1 cellular context compared by ENCODE assay signal in genomic region chr11:64643927-64644326, GRCh38.
TF ChIP-seq lines count a peak whose summit lies in the region.

No MANE protein-coding gene starts in this region.

TF ChIP-seq in SK-N-SH, 30 proteins besides CTCF, POLR2A, EP300 and RAD21 (continued from another document):
- TF ChIP-seq GATA2 (CRISPR knock-in tag; IDR thresholded peaks at IDR 0.05) (peak; percentile 63), GABPA (IDR thresholded peaks at IDR 0.05; ENCODE audit: low read depth) (no peak), RFX5 (IDR thresholded peaks at IDR 0.05; ENCODE audit: low read length) (no peak)
